1 cellular context compared by ENCODE assay signal in genomic region chr1:116538527-116538926, GRCh38.
TF ChIP-seq lines count a peak whose summit lies in the region.

No MANE protein-coding gene starts in this region.

TF ChIP-seq in HEK293, 187 proteins besides CTCF, POLR2A, EP300 and RAD21 (continued from another document):
- TF ChIP-seq ZNF2 (tag by site-specific recombination; IDR thresholded peaks at IDR 0.05) = no peak
- no peak for TF ChIP-seq ZNF501 (tag by site-specific recombination; IDR thresholded peaks at IDR 0.05)
- TF ChIP-seq ZNF548 (tag by site-specific recombination; IDR thresholded peaks at IDR 0.05) = no peak
- no peak for TF ChIP-seq KLF7 (tag by site-specific recombination; IDR thresholded peaks at IDR 0.05; ENCODE audit: borderline replicate concordance)
- TF ChIP-seq ZNF121 (tag by site-specific recombination; IDR thresholded peaks at IDR 0.05) = no peak
- no peak for TF ChIP-seq SETDB1 (IDR thresholded peaks at IDR 0.05; ENCODE audit: insufficient read length, low read length)
- no peak for TF ChIP-seq TRIM28 (IDR thresholded peaks at IDR 0.05; ENCODE audit: borderline replicate concordance, low read length)
- no peak for TF ChIP-seq ZBTB6 (tag by site-specific recombination; IDR thresholded peaks at IDR 0.05)
- TF ChIP-seq ZNF629 (tag by site-specific recombination; IDR thresholded peaks at IDR 0.05) = peak; percentile 35; the same call in 1 of the 2 replicates
- no peak for TF ChIP-seq OSR2 (tag by site-specific recombination; IDR thresholded peaks at IDR 0.05)
- no peak for TF ChIP-seq HOXC10 (CRISPR knock-in tag; IDR thresholded peaks at IDR 0.05)
- 0 out of 2 replicates have a peak, but pooled peaks have one; percentile 49 for TF ChIP-seq ZFP37 (tag by site-specific recombination; IDR thresholded peaks at IDR 0.05)
- TF ChIP-seq ATF2 (tag by site-specific recombination; IDR thresholded peaks at IDR 0.05; ENCODE audit: low read depth) = 0 out of 2 replicates have a peak, but pooled peaks have one; percentile 42
- TF ChIP-seq INSM2 (tag by site-specific recombination; IDR thresholded peaks at IDR 0.05) = no peak
- peak; percentile 78 for TF ChIP-seq ZNF366 (tag by site-specific recombination; conservative IDR thresholded peaks at IDR 0.05)
- TF ChIP-seq ZNF223 (tag by site-specific recombination; IDR thresholded peaks at IDR 0.05) = no peak
- TF ChIP-seq ZNF658 (tag by site-specific recombination; IDR thresholded peaks at IDR 0.05) = no peak
- TF ChIP-seq GLI2 (tag by site-specific recombination; IDR thresholded peaks at IDR 0.05; ENCODE audit: borderline replicate concordance, low read depth) = no peak
- TF ChIP-seq SCRT2 (tag by site-specific recombination; IDR thresholded peaks at IDR 0.05) = no peak
TF ChIP-seq in HEK293: peak in this region for 7.
